Comparison of ENCODE assay signal across 6 cellular contexts in the genomic region with DNA sequence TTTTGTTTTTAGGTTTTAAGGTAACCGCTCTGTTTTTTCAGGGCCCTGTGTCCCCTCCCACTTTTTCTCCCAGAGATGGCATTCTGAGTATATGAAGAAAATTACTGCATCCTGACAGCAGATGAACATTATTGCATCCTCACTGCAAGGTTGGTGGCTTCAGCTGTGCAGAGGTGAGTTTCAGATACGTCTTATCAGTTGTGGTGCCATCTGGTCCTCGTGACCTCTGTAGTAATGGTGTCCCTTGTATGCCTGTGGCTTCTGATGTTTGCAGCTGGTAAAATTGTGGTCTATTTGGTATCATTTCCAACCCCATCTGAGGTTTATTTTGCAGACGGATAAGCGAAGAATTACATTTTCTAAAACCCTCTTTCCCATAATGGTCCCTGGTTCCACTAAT.
"Had no signal": no experiment of that assay in that cellular context is flagged by ENCODE, and none has a peak within 500 bp of the region (broad histone marks: within the 10 kb centered on the region; RNA-seq: fewer than 3 reads in every experiment).

No MANE protein-coding gene starts in this region.

- ATAC-seq: GM23338, HepG2, K562 had no signal

- H3K4me2 ChIP-seq: GM23338 had no signal

- DNase-seq: H9, HCEC 1CT, KG1 had no signal

- H3K4me3 ChIP-seq: GM23338, K562 had no signal

- H2AFZ ChIP-seq: GM23338 had no signal
